In genomic region chr4:88341227-88342192, GRCh38 we compare ENCODE assay signal across 10 cellular contexts. TPM values are rescaled to one million over a fixed set of nuclear protein-coding genes. Genes with fewer than 3 reads are reported as not detected.
DNase-seq lines count a peak whose midpoint lies in the region; ATAC-seq lines count a peak whose summit lies in the region.
"Had no signal": no experiment of that assay in that cellular context is flagged by ENCODE, and none has a peak within 500 bp of the region (broad histone marks: within the 10 kb centered on the region; RNA-seq: fewer than 3 reads in every experiment).

No MANE protein-coding gene starts in this region.

- ATAC-seq in HG02884 (IDR thresholded peaks at IDR 0.05; ENCODE audit: unreplicated experiment) (no peak), HG03135 (IDR thresholded peaks at IDR 0.05; ENCODE audit: unreplicated experiment) (no peak)

- in situ Hi-C loops in KBM-7 (cut with MboI; ENCODE audit: low pct_unique_long_range_greater_than_20kb, low sequenced_read_pairs) = no loop called here

- DNase-seq in Ammon's horn (ENCODE audit: low spot score) (peak; percentile 39), NCI-H345 treated with DMSO at 0.1 percent for 48 hours (lab: John Stamatoyannopoulos, UW; ENCODE audit: unreplicated experiment) (peak; percentile 3), epidermal melanocyte (ENCODE audit: insufficient read length, low spot score) (peak; percentile 58), myocyte (ENCODE audit: low read depth) (peak; percentile 98), COR-L47 (lab: John Stamatoyannopoulos, UW) (no peak), KBM-7 (no peak)
- DNase-seq: activated naive CD8-positive, alpha-beta T cell treated with anti-CD3 and anti-CD28 coated beads, Interleukin-2, amount 10 ng/mL, durations not matched to agents 7 days and 5 days; NCI-H2171 treated with DMSO at 0.1 percent for 48 hours had no signal

RNA-seq across cellular contexts. Expression of gene HERC6, which starts 37.1 kb away (rescaled TPM):
- 9.1 and 11.7 TPM in 2 replicates for total RNA-seq in myocyte
- polyA plus RNA-seq in myocyte (2012) = 1.9 TPM

RNA-seq across cellular contexts. Expression of gene PPM1K, which starts 57.1 kb away (rescaled TPM):
- 45.9 and 49.2 TPM in 2 replicates for total RNA-seq in myocyte
- 12.3 TPM for polyA plus RNA-seq in myocyte (2012)

Comparison
In these comparisons a context has a peak if more than half of its experiments do, and no peak if none do; other contexts are left out.
1. DNase-seq: peak in Ammon's horn (single experiment), NCI-H345 treated with DMSO at 0.1 percent for 48 hours (single experiment), epidermal melanocyte (single experiment) and myocyte (single experiment); none in COR-L47 (single experiment) and KBM-7 (single experiment).